ENCODE assay signal across 8 cellular contexts in the genomic region with DNA sequence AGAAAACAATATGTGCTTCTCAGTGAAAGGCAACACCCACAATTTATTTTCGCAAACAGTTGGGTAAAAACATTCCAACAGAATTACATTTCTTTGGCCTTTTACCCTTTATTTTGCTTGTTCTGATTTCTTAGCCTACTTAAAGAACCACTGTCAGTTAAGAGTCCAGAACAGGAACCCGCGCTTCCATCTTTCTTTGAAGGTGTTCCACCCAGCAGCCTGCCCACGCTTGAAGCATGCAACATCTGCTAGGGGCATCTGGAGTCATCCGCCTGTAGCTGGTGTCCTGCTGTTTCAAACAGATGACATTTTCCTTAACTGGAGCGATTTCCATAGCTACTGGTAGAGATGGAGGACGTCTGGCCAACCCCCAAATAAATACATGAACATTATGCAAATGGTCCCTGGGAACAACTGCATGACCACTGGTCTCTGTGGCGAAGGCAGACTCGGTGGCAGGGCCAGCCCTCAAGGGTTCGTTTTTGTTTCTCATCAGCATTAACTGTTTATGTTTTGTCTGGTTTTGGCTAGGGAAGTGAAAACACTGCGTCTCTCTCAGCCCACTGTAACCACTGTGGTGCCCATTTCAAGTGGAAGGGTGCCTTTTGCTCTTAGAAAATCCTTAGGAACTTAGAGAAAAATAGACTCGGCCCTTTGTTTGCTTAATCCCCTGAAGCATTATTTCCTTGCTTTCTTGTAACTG. TPM values are rescaled to one million over a fixed set of nuclear protein-coding genes. Genes with fewer than 3 reads are reported as not detected.
DNase-seq lines count a peak whose midpoint lies in the region; ATAC-seq and TF ChIP-seq lines count a peak whose summit lies in the region.

No MANE protein-coding gene starts in this region.

- intact Hi-C loops in gastrocnemius medialis (cut with DNase I; ENCODE audit: low total_unique reads) = loop anchor here (10.0 kb wide), 1 partner anchor 52 kb away; a partner anchor contains a TSS

- H3K9me3 ChIP-seq in gastrocnemius medialis = no peaks in the 10 kb centered on the region

- H3K36me3 ChIP-seq in gastrocnemius medialis = no peaks in the 10 kb centered on the region

- in situ Hi-C loops in astrocyte of the cerebellum (cut with HindIII; ENCODE audit: low sequenced_read_pairs) (no loop called here), gastrocnemius medialis (cut with MboI; ENCODE audit: low sequenced_read_pairs in 4 of 4) (loop anchor here in 1 of 4 donors (10.0 kb wide), 1 partner anchor 52 kb away; a partner anchor contains a TSS)

- peak; percentile 63 for DNase-seq in astrocyte of the cerebellum (ENCODE audit: low read depth)
- DNase-seq in gastrocnemius medialis = no peak
- DNase-seq in stimulated activated CD4-positive, alpha-beta T cell treated with anti-CD3 and anti-CD28 coated beads, Interleukin-1b, Interleukin-23, amount 100 ng/mL, for 48 hours = no peak
- no peak for DNase-seq in activated T-cell treated with anti-CD3 and anti-CD28 coated beads, Interleukin-2, amount 50 U/mL, for 24 hours
- no peak for DNase-seq in NCI-H1105 treated with DMSO at 0.1 percent for 48 hours (lab: John Stamatoyannopoulos, UW)

- no peak for TF ChIP-seq CTCF in astrocyte of the cerebellum (IDR thresholded peaks at IDR 0.05; ENCODE audit: low read depth, low read length, missing control alignments)
- no peak for TF ChIP-seq CTCF in gastrocnemius medialis (IDR thresholded peaks at IDR 0.05 in 4 of 5, conservative IDR thresholded peaks at IDR 0.05 in 1 of 5)

- H3K4me1 ChIP-seq in gastrocnemius medialis = peaks cover 0 to 7% of the 10 kb centered on the region in 2 donors

- H3K27me3 ChIP-seq in gastrocnemius medialis = no peaks in the 10 kb centered on the region

- no peaks in the 10 kb centered on the region for H3K36me3 Mint-ChIP-seq in activated T-cell treated with anti-CD3 and anti-CD28 coated beads, Interleukin-2, amount 50 U/mL, for 24 hours (ENCODE audit: low read depth)

- TF ChIP-seq POLR2A in GM19099 (IDR thresholded peaks at IDR 0.05; ENCODE audit: extremely low read depth, insufficient read length, low read depth) = peak; percentile 27
- TF ChIP-seq POLR2A in gastrocnemius medialis (IDR thresholded peaks at IDR 0.05) = no peak

- H3K4me3 ChIP-seq in astrocyte of the cerebellum (ENCODE audit: low read depth, low read length) = no peak overlapping the region
- H3K4me3 ChIP-seq in gastrocnemius medialis = no peak overlapping the region

- peak; percentile 87 for ATAC-seq in HG02981 (IDR thresholded peaks at IDR 0.05; ENCODE audit: unreplicated experiment)
- ATAC-seq in gastrocnemius medialis = peak in 1 of 2 donors; percentile 24
- ATAC-seq in HG02870 (IDR thresholded peaks at IDR 0.05; ENCODE audit: unreplicated experiment) = no peak

- peaks cover 9% of the 10 kb centered on the region for H3K27me3 Mint-ChIP-seq in activated T-cell treated with anti-CD3 and anti-CD28 coated beads, Interleukin-2, amount 50 U/mL, for 24 hours

- H3K9me3 Mint-ChIP-seq in activated T-cell treated with anti-CD3 and anti-CD28 coated beads, Interleukin-2, amount 50 U/mL, for 24 hours = peaks cover 3% of the 10 kb centered on the region

- peak overlapping the region; percentile 41 to 56 (median 48) for H3K27ac ChIP-seq in gastrocnemius medialis

- peaks cover 24% of the 10 kb centered on the region for H3K4me1 Mint-ChIP-seq in activated T-cell treated with anti-CD3 and anti-CD28 coated beads, Interleukin-2, amount 50 U/mL, for 24 hours (ENCODE audit: low read depth)

- H3K27ac Mint-ChIP-seq in activated T-cell treated with anti-CD3 and anti-CD28 coated beads, Interleukin-2, amount 50 U/mL, for 24 hours = no peak overlapping the region

- no peak overlapping the region for H3K4me3 Mint-ChIP-seq in activated T-cell treated with anti-CD3 and anti-CD28 coated beads, Interleukin-2, amount 50 U/mL, for 24 hours

RNA-seq across cellular contexts. Expression of a gene that starts 51.6 kb away (rescaled TPM):
- 10 to 100 TPM in 1 of 4 donors, 1 to 10 TPM in 3; 4.4 to 19.1 (median 7.4) TPM for total RNA-seq in gastrocnemius medialis
